In the genomic region with DNA sequence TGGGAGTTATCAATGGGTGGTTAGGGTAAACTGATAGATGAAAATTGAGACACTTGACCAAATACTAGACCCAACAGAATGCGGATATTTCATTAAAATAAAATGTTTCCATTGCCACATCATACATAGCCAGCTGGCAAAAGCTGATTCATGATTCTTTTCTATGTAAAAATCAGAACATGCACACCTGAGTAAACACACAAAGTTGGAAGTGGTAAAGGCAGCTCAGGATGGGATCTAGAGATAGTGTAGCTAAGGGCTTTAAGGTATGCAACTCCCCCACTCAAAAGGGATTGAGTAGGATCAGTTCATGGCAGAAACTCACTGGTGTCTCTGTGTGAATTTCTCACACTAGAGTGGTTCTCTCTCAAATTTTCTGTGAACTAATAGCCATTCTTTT, we compare ENCODE assay signal across 14 cellular contexts.
A peak's percentile ranks its signal among the peaks of the same experiment; 100 is the strongest.
DNase-seq lines count a peak whose midpoint lies in the region; ATAC-seq and TF ChIP-seq lines count a peak whose summit lies in the region.
"Had no signal": no experiment of that assay in that cellular context is flagged by ENCODE, and none has a peak within 500 bp of the region (broad histone marks: within the 10 kb centered on the region; RNA-seq: fewer than 3 reads in every experiment).

No MANE protein-coding gene starts in this region.

- H3K79me2 ChIP-seq in mammary epithelial cell (ENCODE audit: insufficient read depth, low read length), result no peaks in the 10 kb centered on the region
- H3K79me2 ChIP-seq in PC-3 (ENCODE audit: low read length), result no peaks in the 10 kb centered on the region

- H3K27me3 ChIP-seq in mammary epithelial cell (ENCODE audit: insufficient read depth, low read length) (no peaks in the 10 kb centered on the region), breast epithelium (no peaks in the 10 kb centered on the region), PC-3 (ENCODE audit: low read length) (no peaks in the 10 kb centered on the region)

- H3K4me1 Mint-ChIP-seq in Calu3 (ENCODE audit: low read depth, unreplicated experiment), result no peaks in the 10 kb centered on the region

- no peak overlapping the region for H3K4me3 Mint-ChIP-seq in Calu3 (ENCODE audit: low read depth, unreplicated experiment)
- H3K4me3 Mint-ChIP-seq: CD4-positive, alpha-beta T cell; H9 had no signal

- H3K9me3 ChIP-seq in mammary epithelial cell (replicated peaks; ENCODE audit: insufficient read depth, low read length) (no peaks in the 10 kb centered on the region), breast epithelium (no peaks in the 10 kb centered on the region), PC-3 (ENCODE audit: low read length) (no peaks in the 10 kb centered on the region)

- no peaks in the 10 kb centered on the region for H3K9me3 Mint-ChIP-seq in Calu3 (ENCODE audit: low read depth, unreplicated experiment)
- H3K9me3 Mint-ChIP-seq: CD4-positive, alpha-beta T cell; H9 had no signal

- TF ChIP-seq POLR2A in breast epithelium (IDR thresholded peaks at IDR 0.05), result no peak

- no peak overlapping the region for H3K4me3 ChIP-seq in mammary epithelial cell (replicated peaks in 1 of 3; ENCODE audit: insufficient read depth in 1 of 3, low read depth in 2 of 3, low read length in 3 of 3)
- no peak overlapping the region for H3K4me3 ChIP-seq in breast epithelium
- no peak overlapping the region for H3K4me3 ChIP-seq in PC-3 (ENCODE audit: low read length)
- no peak overlapping the region for H3K4me3 ChIP-seq in epithelial cell of esophagus (ENCODE audit: low read length)
- H3K4me3 ChIP-seq: GM12878, K562 had no signal

- peak; percentile 65 for DNase-seq in mammary epithelial cell
- DNase-seq in breast epithelium (ENCODE audit: low spot score in 2 of 2), result no peak
- DNase-seq in PC-3, result peak; percentile 25
- peak; percentile 62 for DNase-seq in epithelial cell of esophagus (ENCODE audit: low read depth)
- DNase-seq in GF-D8 (lab: John Stamatoyannopoulos, UW), result no peak
- no peak for DNase-seq in G401 (ENCODE audit: low spot score)
- no peak for DNase-seq in Calu3
- DNase-seq: AML-193; CD4-positive, alpha-beta T cell; H9; IMR-90 had no signal

- dilution Hi-C loops in mammary epithelial cell (cut with HindIII; ENCODE audit: low sequenced_read_pairs), result no loop called here

- H3K4me1 ChIP-seq in mammary epithelial cell (ENCODE audit: insufficient read depth, low read length), result peaks cover 14% of the 10 kb centered on the region
- no peaks in the 10 kb centered on the region for H3K4me1 ChIP-seq in breast epithelium
- H3K4me1 ChIP-seq in PC-3 (ENCODE audit: insufficient read depth, low read length), result no peaks in the 10 kb centered on the region

- no peaks in the 10 kb centered on the region for H3K36me3 Mint-ChIP-seq in Calu3 (ENCODE audit: insufficient read depth, unreplicated experiment)

- H2AFZ ChIP-seq in mammary epithelial cell (ENCODE audit: low read depth, low read length) (peak overlapping the region; percentile 12), PC-3 (ENCODE audit: low read length) (no peak overlapping the region)

- no peaks in the 10 kb centered on the region for H3K27me3 Mint-ChIP-seq in Calu3 (ENCODE audit: unreplicated experiment)
- H3K27me3 Mint-ChIP-seq: CD4-positive, alpha-beta T cell had no signal

- no peaks in the 10 kb centered on the region for H3F3A ChIP-seq in PC-3 (ENCODE audit: low read length, unreplicated experiment)

- no peaks in the 10 kb centered on the region for H3K9me2 ChIP-seq in PC-3 (replicated peaks; ENCODE audit: low read length)

- H3K27ac Mint-ChIP-seq in Calu3 (ENCODE audit: unreplicated experiment), result no peak overlapping the region
- H3K27ac Mint-ChIP-seq: CD4-positive, alpha-beta T cell; H9 had no signal

- in situ Hi-C loops in mammary epithelial cell (cut with MboI; ENCODE audit: low sequenced_read_pairs in 2 of 2), result no loop called here
- in situ Hi-C loops in G401 (cut with HindIII; ENCODE audit: low sequenced_read_pairs), result no loop called here

- H3K9ac ChIP-seq in mammary epithelial cell (ENCODE audit: insufficient read depth, low read length) (no peak overlapping the region), PC-3 (ENCODE audit: low read length) (no peak overlapping the region)

- H3K4me2 ChIP-seq in mammary epithelial cell (ENCODE audit: insufficient read depth, low read depth, low read length) (no peak overlapping the region), PC-3 (ENCODE audit: low read length) (no peak overlapping the region)

- BruUV-seq in mammary epithelial cell (replicated peaks; lab: Mats Ljungman, UMichigan) (no TSS peak), PC-3 (replicated peaks; lab: Mats Ljungman, UMichigan) (no TSS peak), Calu3 (replicated peaks; lab: Mats Ljungman, UMichigan) (no TSS peak)

- POLR2A ChIA-PET in PC-3 (lab: Charles Lee; ENCODE audit: unreplicated experiment), result no interaction called here

- TF ChIP-seq CTCF in mammary epithelial cell (conservative IDR thresholded peaks at IDR 0.05 in 1 of 2, IDR thresholded peaks at IDR 0.05 in 1 of 2; ENCODE audit: extremely low read depth in 1 of 2, insufficient read depth in 1 of 2, low read depth in 1 of 2, low read length in 2 of 2) (no peak), breast epithelium (IDR thresholded peaks at IDR 0.05) (no peak), PC-3 (conservative IDR thresholded peaks at IDR 0.05; ENCODE audit: low read depth, low read length) (no peak), epithelial cell of esophagus (IDR thresholded peaks at IDR 0.05; ENCODE audit: insufficient read depth, low read depth, low read length, missing control alignments) (no peak), Calu3 (IDR thresholded peaks at IDR 0.05; ENCODE audit: unreplicated experiment) (no peak)

- H4K20me1 ChIP-seq in mammary epithelial cell (ENCODE audit: insufficient read depth, low read length), result no peaks in the 10 kb centered on the region
- H4K20me1 ChIP-seq in PC-3 (ENCODE audit: low read length), result no peaks in the 10 kb centered on the region

- no peak for ATAC-seq in PC-3
- ATAC-seq: GM12878, K562 had no signal

- H3K27ac ChIP-seq in mammary epithelial cell (ENCODE audit: insufficient read depth, low read depth, low read length) (no peak overlapping the region), breast epithelium (no peak overlapping the region), PC-3 (ENCODE audit: low read length) (no peak overlapping the region)
- H3K27ac ChIP-seq: C4-2B had no signal

- intact Hi-C loops in mammary epithelial cell (cut with micrococcal nuclease) (no loop called here), breast epithelium (cut with DNase I; ENCODE audit: low total_unique reads) (no loop called here), PC-3 (cut with micrococcal nuclease) (no loop called here), Calu3 (cut with micrococcal nuclease; ENCODE audit: unreplicated experiment) (no loop called here)

- no peaks in the 10 kb centered on the region for H3K36me3 ChIP-seq in mammary epithelial cell (ENCODE audit: insufficient read depth, low read length)
- H3K36me3 ChIP-seq in breast epithelium, result no peaks in the 10 kb centered on the region
- H3K36me3 ChIP-seq in PC-3 (ENCODE audit: low read depth, low read length), result no peaks in the 10 kb centered on the region

- CTCF ChIA-PET in mammary epithelial cell (lab: Charles Lee; ENCODE audit: low non-redundant PET) (no interaction called here), PC-3 (lab: Charles Lee) (no interaction called here), Calu3 (lab: Charles Lee) (interaction anchor here (0.5 kb wide), 1 partner anchor 896 kb away, joined by 3 read pairs; no protein-coding TSS in a partner anchor)

- 100% methylated on average over 1 of the region's 1 CpG for WGBS in mammary epithelial cell (ENCODE audit: low coverage, missing lambda C conversion rate)

Comparison
In these comparisons a context has a peak if more than half of its experiments do, and no peak if none do; other contexts are left out.
1. DNase-seq: peak in mammary epithelial cell (single experiment), PC-3 (single experiment) and epithelial cell of esophagus (single experiment); none in breast epithelium (0 of 2), GF-D8 (single experiment), G401 (single experiment) and Calu3 (single experiment).